ENCODE assay signal across 8 cellular contexts in the genomic region with DNA sequence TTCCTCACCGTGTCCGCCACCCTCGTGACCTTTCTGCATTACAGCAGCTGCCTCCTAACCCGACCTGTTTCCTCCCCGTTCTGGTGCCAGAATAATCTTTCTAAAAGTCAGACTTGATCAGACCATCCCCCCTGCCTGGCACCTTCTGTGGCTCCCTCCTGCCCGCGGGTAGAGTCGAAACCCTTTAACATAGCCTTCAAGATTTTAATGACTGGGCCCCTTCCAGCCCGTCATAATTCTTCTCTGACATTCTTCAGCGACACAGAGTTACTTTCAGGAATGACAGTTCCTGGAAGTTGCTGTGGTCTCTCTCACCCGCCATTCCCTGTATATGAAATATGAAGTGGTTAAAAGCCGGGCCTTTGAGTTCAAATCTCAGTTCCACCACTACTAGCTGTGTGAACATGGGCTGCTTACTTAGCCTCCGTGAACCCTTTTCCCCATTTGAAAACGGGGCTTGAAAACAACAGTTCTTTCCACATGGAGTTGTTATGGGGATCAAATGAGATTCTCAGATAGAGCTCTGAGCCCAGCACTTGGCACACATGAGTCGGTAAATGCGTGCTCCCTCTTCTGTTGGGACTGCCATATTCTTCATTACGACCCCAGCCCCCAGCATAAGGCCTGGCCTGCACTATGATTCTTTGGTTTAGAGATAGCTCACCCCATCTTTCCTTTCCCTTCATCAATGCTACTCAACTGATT. TPM values are rescaled to one million over a fixed set of nuclear protein-coding genes. Genes with fewer than 3 reads are reported as not detected.
A peak's percentile ranks its signal among the peaks of the same experiment; 100 is the strongest.
DNase-seq lines count a peak whose midpoint lies in the region; ATAC-seq and TF ChIP-seq lines count a peak whose summit lies in the region.

No MANE protein-coding gene starts in this region.

- DNase-seq in activated naive CD4-positive, alpha-beta T cell treated with anti-CD3 and anti-CD28 coated beads for 36 hours = peak; percentile 60
- no peak for DNase-seq in activated naive CD4-positive, alpha-beta T cell treated with Interleukin-2 at 50 U/mL for 16 hours
- DNase-seq in RWPE2 (ENCODE audit: low spot score) (no peak), D341Med (ENCODE audit: low spot score) (no peak), activated gamma-delta T cell treated with Interleukin-2 at 50 U/mL for 16 hours (no peak)

- H3K36me3 Mint-ChIP-seq in activated naive CD4-positive, alpha-beta T cell treated with anti-CD3 and anti-CD28 coated beads for 36 hours (ENCODE audit: low read depth) = peaks cover 15% of the 10 kb centered on the region

- H3K27ac Mint-ChIP-seq in activated naive CD4-positive, alpha-beta T cell treated with anti-CD3 and anti-CD28 coated beads for 36 hours = peak overlapping the region; percentile 92

- no peaks in the 10 kb centered on the region for H3K27me3 Mint-ChIP-seq in activated naive CD4-positive, alpha-beta T cell treated with anti-CD3 and anti-CD28 coated beads for 36 hours (ENCODE audit: low read depth)

- H3K27ac ChIP-seq in RWPE2 (ENCODE audit: poor library complexity, severe bottlenecking) (peak overlapping the region; percentile 48), duodenal mucosa (ENCODE audit: low read depth, low read length) (peak overlapping the region; percentile 87), mucosa of rectum (ENCODE audit: low read depth in 2 of 2, low read length in 2 of 2) (peak overlapping the region; percentile 96)

- peaks cover 27% of the 10 kb centered on the region for H3K4me1 Mint-ChIP-seq in activated naive CD4-positive, alpha-beta T cell treated with anti-CD3 and anti-CD28 coated beads for 36 hours (ENCODE audit: low read depth)

- ATAC-seq in RWPE2 (ENCODE audit: low read depth) (no peak), GM18909 (IDR thresholded peaks at IDR 0.05; ENCODE audit: poor library complexity, unreplicated experiment) (no peak)

- no peaks in the 10 kb centered on the region for H3K9me3 Mint-ChIP-seq in activated naive CD4-positive, alpha-beta T cell treated with anti-CD3 and anti-CD28 coated beads for 36 hours

- H3K9me3 ChIP-seq in RWPE2 (ENCODE audit: severe bottlenecking) = no peaks in the 10 kb centered on the region
- no peaks in the 10 kb centered on the region for H3K9me3 ChIP-seq in duodenal mucosa (ENCODE audit: control insufficient read depth in 1 of 2, low read length in 2 of 2)
- no peaks in the 10 kb centered on the region for H3K9me3 ChIP-seq in mucosa of rectum (ENCODE audit: control insufficient read depth in 2 of 2, low read length in 2 of 2)

- H3K4me1 ChIP-seq in RWPE2 (ENCODE audit: insufficient read depth, poor library complexity, severe bottlenecking) (peaks cover 6% of the 10 kb centered on the region), duodenal mucosa (ENCODE audit: control insufficient read depth in 1 of 2, insufficient read depth in 2 of 2, low read length in 2 of 2) (peaks cover 17 to 18% of the 10 kb centered on the region in 2 donors), mucosa of rectum (ENCODE audit: control insufficient read depth in 2 of 2, insufficient read depth in 2 of 2, low read length in 2 of 2) (peaks cover 17 to 23% of the 10 kb centered on the region in 2 donors)

- CTCF ChIA-PET in activated naive CD4-positive, alpha-beta T cell treated with anti-CD3 and anti-CD28 coated beads for 36 hours (lab: Charles Lee) = interaction anchor here (1.0 to 2.2 kb wide), 7 partner anchors 10 to 134 kb away, joined by 3 to 15 read pairs (median 6); no protein-coding TSS in a partner anchor

- H3K36me3 ChIP-seq in RWPE2 (ENCODE audit: low read depth) = peaks cover 27% of the 10 kb centered on the region
- H3K36me3 ChIP-seq in duodenal mucosa (ENCODE audit: control insufficient read depth in 1 of 2, insufficient read depth in 2 of 2, low read length in 2 of 2) = peaks cover 6 to 11% of the 10 kb centered on the region in 2 donors
- peaks cover 10% of the 10 kb centered on the region in 2 donors for H3K36me3 ChIP-seq in mucosa of rectum (ENCODE audit: control insufficient read depth in 2 of 2, insufficient read depth in 2 of 2, low read length in 2 of 2)

- peak overlapping the region; percentile 84 for H3K4me3 ChIP-seq in RWPE2 (ENCODE audit: severe bottlenecking)
- H3K4me3 ChIP-seq in duodenal mucosa (ENCODE audit: low read depth in 1 of 2, low read length in 2 of 2) = peak overlapping the region; percentile 92 to 98
- H3K4me3 ChIP-seq in mucosa of rectum (ENCODE audit: low read length in 2 of 2) = peak overlapping the region; percentile 94 to 95

- intact Hi-C loops in activated naive CD4-positive, alpha-beta T cell treated with anti-CD3 and anti-CD28 coated beads for 36 hours (cut with micrococcal nuclease) = loop anchor here (10.0 kb wide), 1 partner anchor 252 kb away; no protein-coding TSS in a partner anchor

- TF ChIP-seq CTCF in RWPE2 (IDR thresholded peaks at IDR 0.05; ENCODE audit: poor library complexity, severe bottlenecking) = no peak

- H3K4me3 Mint-ChIP-seq in activated naive CD4-positive, alpha-beta T cell treated with anti-CD3 and anti-CD28 coated beads for 36 hours = peak overlapping the region; percentile 94

- no peaks in the 10 kb centered on the region for H3K27me3 ChIP-seq in RWPE2 (ENCODE audit: insufficient read depth, poor library complexity, severe bottlenecking)
- H3K27me3 ChIP-seq in duodenal mucosa (ENCODE audit: control insufficient read depth in 1 of 2, insufficient read depth in 2 of 2, low read length in 2 of 2) = no peaks in the 10 kb centered on the region
- H3K27me3 ChIP-seq in mucosa of rectum (ENCODE audit: control insufficient read depth in 2 of 2, insufficient read depth in 2 of 2, low read length in 2 of 2) = no peaks in the 10 kb centered on the region

- peak overlapping the region; percentile 94 for H3K9ac ChIP-seq in duodenal mucosa (ENCODE audit: low read depth in 1 of 2, low read length in 2 of 2)
- peak overlapping the region; percentile 94 to 96 for H3K9ac ChIP-seq in mucosa of rectum (ENCODE audit: low read depth in 1 of 2, low read length in 2 of 2)

RNA-seq across cellular contexts. Expression of a gene that starts 0.7 kb away (rescaled TPM):
- total RNA-seq in activated naive CD4-positive, alpha-beta T cell treated with anti-CD3 and anti-CD28 coated beads for 36 hours = 10 to 100 TPM; 46.1 to 51.0 TPM
